In genomic region chr20:50267866-50268219, GRCh38 we compare ENCODE assay signal across 22 cellular contexts.
DNase-seq lines count a peak whose midpoint lies in the region; ATAC-seq and TF ChIP-seq lines count a peak whose summit lies in the region.
"Had no signal": no experiment of that assay in that cellular context is flagged by ENCODE, and none has a peak within 500 bp of the region (broad histone marks: within the 10 kb centered on the region; RNA-seq: fewer than 3 reads in every experiment).

No MANE protein-coding gene starts in this region.

- intact Hi-C loops in CD14-positive monocyte (cut with micrococcal nuclease), result no loop called here
- intact Hi-C loops in left lung (cut with DNase I), result no loop called here
- intact Hi-C loops in sigmoid colon (cut with DNase I), result no loop called here

- peaks cover 0 to 4% of the 10 kb centered on the region in 2 donors for H3K36me3 Mint-ChIP-seq in CD14-positive monocyte
- H3K36me3 Mint-ChIP-seq in natural killer cell treated with Interleukin-12 subunit alpha and Interleukin-12 subunit beta and Interleukin-15 and Interleukin-18, amount 100 ng/mL, for 72 hours, result no peaks in the 10 kb centered on the region
- H3K36me3 Mint-ChIP-seq: activated naive CD4-positive, alpha-beta T cell treated with anti-CD3 and anti-CD28 coated beads, Interleukin-2, amount 50 U/mL, for 72 hours had no signal

- H3K4me3 ChIP-seq in SJCRH30 (no peak overlapping the region), left lung (peak overlapping the region in 1 of 2 donors; percentile 31), sigmoid colon (no peak overlapping the region)
- H3K4me3 ChIP-seq: gastroesophageal sphincter, ovary, SJSA1 had no signal

- no peaks in the 10 kb centered on the region for H3K9me3 ChIP-seq in SJCRH30 (replicated peaks)
- no peaks in the 10 kb centered on the region for H3K9me3 ChIP-seq in left lung
- H3K9me3 ChIP-seq in sigmoid colon, result no peaks in the 10 kb centered on the region
- H3K9me3 ChIP-seq: gastroesophageal sphincter, ovary, SJSA1 had no signal

- WGBS in sigmoid colon, 2 donors, result 22 to 73% methylated on average over 5 of the region's 5 CpGs

- peaks cover 20% of the 10 kb centered on the region for H3K4me1 ChIP-seq in SJCRH30
- H3K4me1 ChIP-seq in left lung, result peaks cover 11 to 82% of the 10 kb centered on the region in 2 donors
- peaks cover 0 to 13% (median 10%) of the 10 kb centered on the region in 4 donors for H3K4me1 ChIP-seq in sigmoid colon

- no peak for TF ChIP-seq EP300 in sigmoid colon (IDR thresholded peaks at IDR 0.05)

- peak overlapping the region; percentile 21 to 99 (median 89) for H3K27ac Mint-ChIP-seq in CD14-positive monocyte
- peak overlapping the region in 1 of 2 donors; percentile 69 for H3K27ac Mint-ChIP-seq in natural killer cell treated with Interleukin-12 subunit alpha and Interleukin-12 subunit beta and Interleukin-15 and Interleukin-18, amount 100 ng/mL, for 72 hours
- H3K27ac Mint-ChIP-seq: T-helper 17 cell had no signal

- TF ChIP-seq CTCF in CD14-positive monocyte (IDR thresholded peaks at IDR 0.05) (no peak), left lung (IDR thresholded peaks at IDR 0.05) (no peak), sigmoid colon (IDR thresholded peaks at IDR 0.05) (no peak)

- TF ChIP-seq POLR2A in sigmoid colon (IDR thresholded peaks at IDR 0.05), result no peak
- no peak for TF ChIP-seq POLR2A in erythroblast (IDR thresholded peaks at IDR 0.05; ENCODE audit: low read length)

- ATAC-seq in left lung, result no peak
- no peak for ATAC-seq in natural killer cell treated with Interleukin-12 subunit alpha and Interleukin-12 subunit beta and Interleukin-15 and Interleukin-18, amount 100 ng/mL, for 72 hours
- ATAC-seq in GM21529 (IDR thresholded peaks at IDR 0.05; ENCODE audit: unreplicated experiment), result no peak
- ATAC-seq: activated CD8-positive, alpha-beta T cell treated with anti-CD3 and anti-CD28 coated beads, Interleukin-2, amount 10 ng/mL, durations not matched to agents 7 days and 5 days; activated naive CD4-positive, alpha-beta T cell treated with anti-CD3 and anti-CD28 coated beads, Interleukin-2, amount 50 U/mL, for 72 hours; activated T-cell treated with anti-CD3 and anti-CD28 coated beads, Interleukin-2, amount 50 U/mL, for 4 hours; T-helper 17 cell had no signal

- peaks cover 0 to 3% (median 0%) of the 10 kb centered on the region in 3 donors for H3K27me3 Mint-ChIP-seq in CD14-positive monocyte (ENCODE audit: low read depth in 3 of 3)
- H3K27me3 Mint-ChIP-seq in natural killer cell treated with Interleukin-12 subunit alpha and Interleukin-12 subunit beta and Interleukin-15 and Interleukin-18, amount 100 ng/mL, for 72 hours, result peaks cover 15 to 18% of the 10 kb centered on the region in 2 donors

- H3K4me3 Mint-ChIP-seq in CD14-positive monocyte, result peak overlapping the region in 1 of 2 donors; percentile 21
- H3K4me3 Mint-ChIP-seq in natural killer cell treated with Interleukin-12 subunit alpha and Interleukin-12 subunit beta and Interleukin-15 and Interleukin-18, amount 100 ng/mL, for 72 hours, result no peak overlapping the region
- H3K4me3 Mint-ChIP-seq: activated CD8-positive, alpha-beta T cell treated with anti-CD3 and anti-CD28 coated beads, Interleukin-2, amount 10 ng/mL, durations not matched to agents 7 days and 5 days; activated T-cell treated with anti-CD3 and anti-CD28 coated beads, Interleukin-2, amount 50 U/mL, for 4 hours; T-helper 17 cell had no signal

- DNase-seq in CD14-positive monocyte (ENCODE audit: low spot score) (no peak), SJCRH30 (no peak), left lung (no peak), sigmoid colon (no peak), UCSD-AML1 (lab: John Stamatoyannopoulos, UW; ENCODE audit: unreplicated experiment) (no peak), erythroblast (lab: John Stamatoyannopoulos, UW) (no peak)
- DNase-seq in natural killer cell treated with Interleukin-12 subunit alpha and Interleukin-12 subunit beta and Interleukin-15 and Interleukin-18, amount 100 ng/mL, for 72 hours (ENCODE audit: low spot score), result no peak
- DNase-seq: ACHN; activated CD8-positive, alpha-beta T cell treated with anti-CD3 and anti-CD28 coated beads, Interleukin-2, amount 10 ng/mL, durations not matched to agents 7 days and 5 days; activated T-cell treated with anti-CD3 and anti-CD28 coated beads, Interleukin-2, amount 50 U/mL, for 4 hours; DND-41; Karpas-422; NCI-H2107; NCI-H526 treated with DMSO at 0.1 percent for 48 hours; OCI-M1; ovary; stimulated activated CD4-positive, alpha-beta T cell treated with anti-CD3 and anti-CD28 coated beads, Interleukin-4, amount 100 ng/mL, for 4 hours; T-helper 17 cell had no signal

- no peaks in the 10 kb centered on the region for H3K9me3 Mint-ChIP-seq in CD14-positive monocyte
- no peaks in the 10 kb centered on the region for H3K9me3 Mint-ChIP-seq in natural killer cell treated with Interleukin-12 subunit alpha and Interleukin-12 subunit beta and Interleukin-15 and Interleukin-18, amount 100 ng/mL, for 72 hours
- H3K9me3 Mint-ChIP-seq: activated naive CD4-positive, alpha-beta T cell treated with anti-CD3 and anti-CD28 coated beads, Interleukin-2, amount 50 U/mL, for 72 hours; activated T-cell treated with anti-CD3 and anti-CD28 coated beads, Interleukin-2, amount 50 U/mL, for 4 hours had no signal

- H3K4me1 Mint-ChIP-seq in CD14-positive monocyte, result peaks cover 78% of the 10 kb centered on the region
- H3K4me1 Mint-ChIP-seq in natural killer cell treated with Interleukin-12 subunit alpha and Interleukin-12 subunit beta and Interleukin-15 and Interleukin-18, amount 100 ng/mL, for 72 hours (ENCODE audit: low read depth in 2 of 2), result peaks cover 17 to 30% of the 10 kb centered on the region in 2 donors

- H3K27ac ChIP-seq in SJCRH30 (peak overlapping the region; percentile 14; the same call in 1 of the 2 replicates), left lung (peak overlapping the region; percentile 61 to 96), sigmoid colon (peak overlapping the region in 3 of 4 donors; percentile 25 to 60 (median 49))
- H3K27ac ChIP-seq: ovary had no signal

- H3K36me3 ChIP-seq in SJCRH30 (no peaks in the 10 kb centered on the region), left lung (no peaks in the 10 kb centered on the region), sigmoid colon (no peaks in the 10 kb centered on the region)
- H3K36me3 ChIP-seq: gastroesophageal sphincter, ovary, SJSA1 had no signal

- H3K27me3 ChIP-seq in SJCRH30, result peaks cover 12% of the 10 kb centered on the region; the same call in 1 of the 2 replicates
- H3K27me3 ChIP-seq in left lung, result no peaks in the 10 kb centered on the region
- H3K27me3 ChIP-seq in sigmoid colon, result no peaks in the 10 kb centered on the region
- H3K27me3 ChIP-seq: gastroesophageal sphincter, ovary, SJSA1 had no signal

Comparison
In these comparisons a context has a peak if more than half of its experiments do, and no peak if none do; other contexts are left out.
1. H3K27ac ChIP-seq: peak in every context shown above with its lines; median percentile 78 in left lung; 49 in sigmoid colon; 14 in SJCRH30.